Comparison of ENCODE assay signal across 21 cellular contexts in the genomic region with DNA sequence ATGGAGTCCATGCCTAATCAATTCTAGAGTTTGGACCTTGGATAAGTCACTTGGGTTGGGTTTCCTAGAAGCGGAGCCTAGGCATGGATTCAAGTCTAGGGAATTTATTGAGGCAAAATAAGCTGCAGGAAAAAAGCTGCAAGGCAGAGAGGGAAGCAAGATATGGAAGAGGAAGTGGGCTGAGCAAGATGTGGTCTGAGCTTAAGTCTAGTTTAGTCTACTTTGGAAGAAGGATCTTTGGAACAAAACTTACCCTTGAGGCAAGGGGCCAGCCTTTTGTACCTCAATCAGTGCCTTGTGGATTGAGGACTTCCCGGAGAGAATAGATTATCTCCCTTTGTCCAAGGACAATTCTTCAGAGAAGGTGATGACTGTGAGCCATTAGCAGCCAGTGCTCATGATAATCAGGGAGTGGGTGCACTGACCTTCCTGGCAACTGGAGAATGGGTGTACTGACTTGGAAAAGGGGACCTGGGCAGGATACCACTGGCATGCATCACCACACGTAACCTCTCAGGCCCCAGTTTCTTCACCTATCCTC. TPM values are rescaled to one million over a fixed set of nuclear protein-coding genes. Genes with fewer than 3 reads are reported as not detected.
"Had no signal": no experiment of that assay in that cellular context is flagged by ENCODE, and none has a peak within 500 bp of the region (broad histone marks: within the 10 kb centered on the region; RNA-seq: fewer than 3 reads in every experiment).

No MANE protein-coding gene starts in this region.

- H3K27me3 ChIP-seq: esophagus squamous epithelium, right atrium auricular region, tibial nerve, vagina had no signal

- H3K4me1 ChIP-seq: esophagus squamous epithelium, lower lobe of right lung, right atrium auricular region, tibial nerve, vagina had no signal

- H3K4me3 Mint-ChIP-seq: activated naive CD8-positive, alpha-beta T cell treated with anti-CD3 and anti-CD28 coated beads, Interleukin-2, amount 10 ng/mL, durations not matched to agents 7 days and 5 days; brain; central memory CD8-positive, alpha-beta T cell; mesothelial cell of epicardium; nephron progenitor cell had no signal

- H3K9me3 Mint-ChIP-seq: brain; central memory CD8-positive, alpha-beta T cell had no signal

- H3K4me3 ChIP-seq: coronary artery, esophagus squamous epithelium, lower lobe of right lung, right atrium auricular region, tibial nerve, vagina had no signal

- DNase-seq: activated CD4-positive, alpha-beta T cell treated with anti-CD3 and anti-CD28 coated beads, Interleukin-2, amount 50 U/mL, for 4 hours; activated naive CD4-positive, alpha-beta T cell; activated naive CD8-positive, alpha-beta T cell treated with anti-CD3 and anti-CD28 coated beads, Interleukin-2, amount 10 ng/mL, durations not matched to agents 7 days and 5 days; activated T-cell treated with anti-CD3 and anti-CD28 coated beads for 4 hours; effector CD4-positive, alpha-beta T cell; esophagus squamous epithelium; left colon; lower lobe of right lung; nephron progenitor cell; stimulated activated CD4-positive, alpha-beta T cell treated with anti-CD3 and anti-CD28 coated beads, Interleukin-15, amount 100 ng/mL, for 24 hours; stimulated activated CD4-positive, alpha-beta T cell treated with anti-CD3 and anti-CD28 coated beads, Interleukin-4, amount 100 ng/mL, for 1 hour; stimulated activated naive CD4-positive, alpha-beta T cell had no signal

- FAIRE-seq: endothelial cell of umbilical vein had no signal

- H3K4me1 Mint-ChIP-seq: brain; central memory CD8-positive, alpha-beta T cell; mesothelial cell of epicardium; nephron progenitor cell had no signal

- ATAC-seq: left colon, lower lobe of right lung had no signal

- H3K27ac Mint-ChIP-seq: activated naive CD8-positive, alpha-beta T cell treated with anti-CD3 and anti-CD28 coated beads, Interleukin-2, amount 10 ng/mL, durations not matched to agents 7 days and 5 days; brain; mesothelial cell of epicardium; nephron progenitor cell had no signal

- H3K9me3 ChIP-seq: esophagus squamous epithelium, lower lobe of right lung, right atrium auricular region, vagina had no signal

- H3K27me3 Mint-ChIP-seq: activated naive CD8-positive, alpha-beta T cell treated with anti-CD3 and anti-CD28 coated beads, Interleukin-2, amount 10 ng/mL, durations not matched to agents 7 days and 5 days; brain; central memory CD8-positive, alpha-beta T cell; progenitor cell of endocrine pancreas had no signal

- H3K27ac ChIP-seq: coronary artery, esophagus squamous epithelium, lower lobe of right lung, right atrium auricular region, tibial nerve, vagina had no signal

RNA-seq across cellular contexts. Expression of gene NKAPL, which starts 23.1 kb away (rescaled TPM):
- total RNA-seq: activated naive CD8-positive, alpha-beta T cell treated with anti-CD3 and anti-CD28 coated beads, Interleukin-2, amount 10 ng/mL, durations not matched to agents 7 days and 5 days; mesothelial cell of epicardium; vagina had no signal
